1 cellular context compared by ENCODE assay signal in the genomic region with DNA sequence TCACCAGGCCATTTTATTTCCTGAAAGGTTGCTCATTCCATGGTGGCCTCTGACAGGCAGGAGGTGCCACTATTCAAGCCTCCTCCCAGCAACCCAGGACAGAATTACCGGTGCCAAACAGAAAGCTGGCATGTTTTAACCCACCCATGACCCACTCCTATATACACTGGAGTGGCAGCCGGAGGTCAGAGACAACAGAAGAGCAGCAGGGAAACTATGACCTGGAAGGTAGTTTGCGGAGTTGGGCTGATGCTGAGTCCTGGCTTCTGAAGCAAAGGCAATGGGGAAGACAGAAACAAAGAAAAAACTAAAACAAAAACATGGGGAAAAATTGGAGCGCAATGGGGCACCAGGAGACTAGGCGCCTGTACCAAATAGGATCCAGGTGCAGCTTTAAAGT.
TF ChIP-seq lines count a peak whose summit lies in the region.

No MANE protein-coding gene starts in this region.

TF ChIP-seq in GM23338, 12 proteins besides CTCF, POLR2A, EP300 and RAD21 (continued from another document):
- TF ChIP-seq, protein P1, sequence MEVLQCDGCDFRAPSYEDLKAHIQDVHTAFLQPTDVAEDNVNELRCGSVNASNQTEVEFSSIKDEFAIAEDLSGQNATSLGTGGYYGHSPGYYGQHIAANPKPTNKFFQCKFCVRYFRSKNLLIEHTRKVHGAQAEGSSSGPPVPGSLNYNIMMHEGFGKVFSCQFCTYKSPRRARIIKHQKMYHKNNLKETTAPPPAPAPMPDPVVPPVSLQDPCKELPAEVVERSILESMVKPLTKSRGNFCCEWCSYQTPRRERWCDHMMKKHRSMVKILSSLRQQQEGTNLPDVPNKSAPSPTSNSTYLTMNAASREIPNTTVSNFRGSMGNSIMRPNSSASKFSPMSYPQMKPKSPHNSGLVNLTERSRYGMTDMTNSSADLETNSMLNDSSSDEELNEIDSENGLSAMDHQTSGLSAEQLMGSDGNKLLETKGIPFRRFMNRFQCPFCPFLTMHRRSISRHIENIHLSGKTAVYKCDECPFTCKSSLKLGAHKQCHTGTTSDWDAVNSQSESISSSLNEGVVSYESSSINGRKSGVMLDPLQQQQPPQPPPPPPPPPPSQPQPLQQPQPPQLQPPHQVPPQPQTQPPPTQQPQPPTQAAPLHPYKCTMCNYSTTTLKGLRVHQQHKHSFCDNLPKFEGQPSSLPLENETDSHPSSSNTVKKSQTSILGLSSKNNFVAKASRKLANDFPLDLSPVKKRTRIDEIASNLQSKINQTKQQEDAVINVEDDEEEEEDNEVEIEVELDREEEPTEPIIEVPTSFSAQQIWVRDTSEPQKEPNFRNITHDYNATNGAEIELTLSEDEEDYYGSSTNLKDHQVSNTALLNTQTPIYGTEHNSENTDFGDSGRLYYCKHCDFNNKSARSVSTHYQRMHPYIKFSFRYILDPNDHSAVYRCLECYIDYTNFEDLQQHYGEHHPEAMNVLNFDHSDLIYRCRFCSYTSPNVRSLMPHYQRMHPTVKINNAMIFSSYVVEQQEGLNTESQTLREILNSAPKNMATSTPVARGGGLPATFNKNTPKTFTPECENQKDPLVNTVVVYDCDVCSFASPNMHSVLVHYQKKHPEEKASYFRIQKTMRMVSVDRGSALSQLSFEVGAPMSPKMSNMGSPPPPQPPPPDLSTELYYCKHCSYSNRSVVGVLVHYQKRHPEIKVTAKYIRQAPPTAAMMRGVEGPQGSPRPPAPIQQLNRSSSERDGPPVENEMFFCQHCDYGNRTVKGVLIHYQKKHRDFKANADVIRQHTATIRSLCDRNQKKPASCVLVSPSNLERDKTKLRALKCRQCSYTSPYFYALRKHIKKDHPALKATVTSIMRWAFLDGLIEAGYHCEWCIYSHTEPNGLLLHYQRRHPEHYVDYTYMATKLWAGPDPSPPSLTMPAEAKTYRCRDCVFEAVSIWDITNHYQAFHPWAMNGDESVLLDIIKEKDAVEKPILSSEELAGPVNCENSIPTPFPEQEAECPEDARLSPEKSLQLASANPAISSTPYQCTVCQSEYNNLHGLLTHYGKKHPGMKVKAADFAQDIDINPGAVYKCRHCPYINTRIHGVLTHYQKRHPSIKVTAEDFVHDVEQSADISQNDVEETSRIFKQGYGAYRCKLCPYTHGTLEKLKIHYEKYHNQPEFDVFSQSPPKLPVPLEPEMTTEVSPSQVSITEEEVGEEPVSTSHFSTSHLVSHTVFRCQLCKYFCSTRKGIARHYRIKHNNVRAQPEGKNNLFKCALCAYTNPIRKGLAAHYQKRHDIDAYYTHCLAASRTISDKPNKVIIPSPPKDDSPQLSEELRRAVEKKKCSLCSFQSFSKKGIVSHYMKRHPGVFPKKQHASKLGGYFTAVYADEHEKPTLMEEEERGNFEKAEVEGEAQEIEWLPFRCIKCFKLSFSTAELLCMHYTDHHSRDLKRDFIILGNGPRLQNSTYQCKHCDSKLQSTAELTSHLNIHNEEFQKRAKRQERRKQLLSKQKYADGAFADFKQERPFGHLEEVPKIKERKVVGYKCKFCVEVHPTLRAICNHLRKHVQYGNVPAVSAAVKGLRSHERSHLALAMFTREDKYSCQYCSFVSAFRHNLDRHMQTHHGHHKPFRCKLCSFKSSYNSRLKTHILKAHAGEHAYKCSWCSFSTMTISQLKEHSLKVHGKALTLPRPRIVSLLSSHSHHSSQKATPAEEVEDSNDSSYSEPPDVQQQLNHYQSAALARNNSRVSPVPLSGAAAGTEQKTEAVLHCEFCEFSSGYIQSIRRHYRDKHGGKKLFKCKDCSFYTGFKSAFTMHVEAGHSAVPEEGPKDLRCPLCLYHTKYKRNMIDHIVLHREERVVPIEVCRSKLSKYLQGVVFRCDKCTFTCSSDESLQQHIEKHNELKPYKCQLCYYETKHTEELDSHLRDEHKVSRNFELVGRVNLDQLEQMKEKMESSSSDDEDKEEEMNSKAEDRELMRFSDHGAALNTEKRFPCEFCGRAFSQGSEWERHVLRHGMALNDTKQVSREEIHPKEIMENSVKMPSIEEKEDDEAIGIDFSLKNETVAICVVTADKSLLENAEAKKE (CRISPR knock-in tag; IDR thresholded peaks at IDR 0.05) = no peak
- TF ChIP-seq EZH2 (IDR thresholded peaks at IDR 0.05; ENCODE audit: low read depth, unreplicated experiment) (no peak), NANOG (IDR thresholded peaks at IDR 0.05; ENCODE audit: borderline replicate concordance) (no peak), ZNF114 (CRISPR knock-in tag; IDR thresholded peaks at IDR 0.05) (no peak), ZNF331 (CRISPR knock-in tag; IDR thresholded peaks at IDR 0.05; ENCODE audit: low read depth) (no peak), POLR2AphosphoS5 (IDR thresholded peaks at IDR 0.05; ENCODE audit: low read depth) (no peak), CREB1 (CRISPR knock-in tag; IDR thresholded peaks at IDR 0.05; ENCODE audit: low read depth) (no peak)
- TF ChIP-seq, protein P2, sequence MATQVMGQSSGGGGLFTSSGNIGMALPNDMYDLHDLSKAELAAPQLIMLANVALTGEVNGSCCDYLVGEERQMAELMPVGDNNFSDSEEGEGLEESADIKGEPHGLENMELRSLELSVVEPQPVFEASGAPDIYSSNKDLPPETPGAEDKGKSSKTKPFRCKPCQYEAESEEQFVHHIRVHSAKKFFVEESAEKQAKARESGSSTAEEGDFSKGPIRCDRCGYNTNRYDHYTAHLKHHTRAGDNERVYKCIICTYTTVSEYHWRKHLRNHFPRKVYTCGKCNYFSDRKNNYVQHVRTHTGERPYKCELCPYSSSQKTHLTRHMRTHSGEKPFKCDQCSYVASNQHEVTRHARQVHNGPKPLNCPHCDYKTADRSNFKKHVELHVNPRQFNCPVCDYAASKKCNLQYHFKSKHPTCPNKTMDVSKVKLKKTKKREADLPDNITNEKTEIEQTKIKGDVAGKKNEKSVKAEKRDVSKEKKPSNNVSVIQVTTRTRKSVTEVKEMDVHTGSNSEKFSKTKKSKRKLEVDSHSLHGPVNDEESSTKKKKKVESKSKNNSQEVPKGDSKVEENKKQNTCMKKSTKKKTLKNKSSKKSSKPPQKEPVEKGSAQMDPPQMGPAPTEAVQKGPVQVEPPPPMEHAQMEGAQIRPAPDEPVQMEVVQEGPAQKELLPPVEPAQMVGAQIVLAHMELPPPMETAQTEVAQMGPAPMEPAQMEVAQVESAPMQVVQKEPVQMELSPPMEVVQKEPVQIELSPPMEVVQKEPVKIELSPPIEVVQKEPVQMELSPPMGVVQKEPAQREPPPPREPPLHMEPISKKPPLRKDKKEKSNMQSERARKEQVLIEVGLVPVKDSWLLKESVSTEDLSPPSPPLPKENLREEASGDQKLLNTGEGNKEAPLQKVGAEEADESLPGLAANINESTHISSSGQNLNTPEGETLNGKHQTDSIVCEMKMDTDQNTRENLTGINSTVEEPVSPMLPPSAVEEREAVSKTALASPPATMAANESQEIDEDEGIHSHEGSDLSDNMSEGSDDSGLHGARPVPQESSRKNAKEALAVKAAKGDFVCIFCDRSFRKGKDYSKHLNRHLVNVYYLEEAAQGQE (IDR thresholded peaks at IDR 0.05; ENCODE audit: unreplicated experiment) = no peak
